ENCODE assay signal across 19 cellular contexts in genomic region chr9:2107906-2108451, GRCh38.
DNase-seq lines count a peak whose midpoint lies in the region; ATAC-seq and TF ChIP-seq lines count a peak whose summit lies in the region.
"Had no signal": no experiment of that assay in that cellular context is flagged by ENCODE, and none has a peak within 500 bp of the region (broad histone marks: within the 10 kb centered on the region; RNA-seq: fewer than 3 reads in every experiment).

No MANE protein-coding gene starts in this region.

- no peaks in the 10 kb centered on the region for H3K27me3 ChIP-seq in body of pancreas
- no peaks in the 10 kb centered on the region for H3K27me3 ChIP-seq in neuron (ENCODE audit: insufficient read depth, low read length)
- no peaks in the 10 kb centered on the region for H3K27me3 ChIP-seq in testis
- H3K27me3 ChIP-seq in GM23338 (ENCODE audit: insufficient read depth) = no peaks in the 10 kb centered on the region

- intact Hi-C loops in body of pancreas (cut with DNase I) = no loop called here
- intact Hi-C loops in testis (cut with DNase I; ENCODE audit: low total_unique reads) = no loop called here

- H3K27me3 Mint-ChIP-seq in activated T-cell treated with anti-CD3 and anti-CD28 coated beads, Interleukin-2, amount 50 U/mL, for 72 hours (ENCODE audit: low read depth) = no peaks in the 10 kb centered on the region
- H3K27me3 Mint-ChIP-seq in activated T-cell treated with anti-CD3 and anti-CD28 coated beads, Interleukin-2, amount 50 U/mL, for 4 hours (ENCODE audit: low read depth) = no peaks in the 10 kb centered on the region
- H3K27me3 Mint-ChIP-seq in GM23338 (ENCODE audit: insufficient read depth, low read depth, poor library complexity) = no peaks in the 10 kb centered on the region
- H3K27me3 Mint-ChIP-seq: CD4-positive, alpha-beta memory T cell had no signal

- TF ChIP-seq POLR2A in body of pancreas (IDR thresholded peaks at IDR 0.05) = no peak
- no peak for TF ChIP-seq POLR2A in testis (IDR thresholded peaks at IDR 0.05)

- no peaks in the 10 kb centered on the region for H3K9me2 ChIP-seq in GM23338 (ENCODE audit: insufficient read depth)

- H3K36me3 ChIP-seq in body of pancreas (replicated peaks in 1 of 2; ENCODE audit: insufficient read depth in 1 of 2, low read depth in 2 of 2) = peaks cover 0 to 16% of the 10 kb centered on the region in 2 donors
- H3K36me3 ChIP-seq in neuron (ENCODE audit: insufficient read depth, low read length) = no peaks in the 10 kb centered on the region
- H3K36me3 ChIP-seq in testis (ENCODE audit: low read depth, missing control alignments) = no peaks in the 10 kb centered on the region
- H3K36me3 ChIP-seq in GM23338 (ENCODE audit: insufficient read depth) = no peaks in the 10 kb centered on the region

- H3K4me2 ChIP-seq in GM23338 = no peak overlapping the region

- H3K9me3 Mint-ChIP-seq in activated T-cell treated with anti-CD3 and anti-CD28 coated beads, Interleukin-2, amount 50 U/mL, for 72 hours = no peaks in the 10 kb centered on the region
- no peaks in the 10 kb centered on the region for H3K9me3 Mint-ChIP-seq in activated T-cell treated with anti-CD3 and anti-CD28 coated beads, Interleukin-2, amount 50 U/mL, for 4 hours
- H3K9me3 Mint-ChIP-seq in GM23338 = no peaks in the 10 kb centered on the region
- H3K9me3 Mint-ChIP-seq: CD4-positive, alpha-beta memory T cell had no signal

- H3K36me3 Mint-ChIP-seq in activated T-cell treated with anti-CD3 and anti-CD28 coated beads, Interleukin-2, amount 50 U/mL, for 72 hours (ENCODE audit: insufficient read depth in 2 of 2) = peaks cover 6 to 30% of the 10 kb centered on the region in 2 donors
- peaks cover 57% of the 10 kb centered on the region for H3K36me3 Mint-ChIP-seq in activated T-cell treated with anti-CD3 and anti-CD28 coated beads, Interleukin-2, amount 50 U/mL, for 4 hours (ENCODE audit: insufficient read depth)
- no peaks in the 10 kb centered on the region for H3K36me3 Mint-ChIP-seq in GM23338 (ENCODE audit: low read depth)

- H3K4me3 Mint-ChIP-seq in activated T-cell treated with anti-CD3 and anti-CD28 coated beads, Interleukin-2, amount 50 U/mL, for 72 hours = no peak overlapping the region
- H3K4me3 Mint-ChIP-seq in activated T-cell treated with anti-CD3 and anti-CD28 coated beads, Interleukin-2, amount 50 U/mL, for 4 hours = no peak overlapping the region
- H3K4me3 Mint-ChIP-seq in GM23338 = no peak overlapping the region
- H3K4me3 Mint-ChIP-seq: CD4-positive, alpha-beta memory T cell had no signal

- TF ChIP-seq CTCF in body of pancreas (IDR thresholded peaks at IDR 0.05) (no peak), testis (IDR thresholded peaks at IDR 0.05) (no peak), GM23338 (conservative IDR thresholded peaks at IDR 0.05; ENCODE audit: low read depth in 2 of 2) (no peak)

- peak overlapping the region; percentile 17 for H3K27ac Mint-ChIP-seq in activated T-cell treated with anti-CD3 and anti-CD28 coated beads, Interleukin-2, amount 50 U/mL, for 72 hours
- no peak overlapping the region for H3K27ac Mint-ChIP-seq in GM23338

- H2AFZ ChIP-seq in neuron (ENCODE audit: low read depth, low read length) (peak overlapping the region; percentile 22), GM23338 (no peak overlapping the region)

- 53 to 58% methylated on average over 5 of the region's 5 CpGs for WGBS in body of pancreas, 2 donors
- 44 to 54% methylated on average over 5 of the region's 5 CpGs for WGBS in testis, 2 donors

- no peak for ATAC-seq in activated T-cell treated with anti-CD3 and anti-CD28 coated beads, Interleukin-2, amount 50 U/mL, for 72 hours (replicated peaks in 1 of 2)
- no peak for ATAC-seq in activated T-cell treated with anti-CD3 and anti-CD28 coated beads, Interleukin-2, amount 50 U/mL, for 4 hours
- ATAC-seq in body of pancreas (peak; percentile 59), GM23338 (no peak)

- peaks cover 15% of the 10 kb centered on the region for H3K4me1 Mint-ChIP-seq in activated T-cell treated with anti-CD3 and anti-CD28 coated beads, Interleukin-2, amount 50 U/mL, for 72 hours (ENCODE audit: low read depth)
- no peaks in the 10 kb centered on the region for H3K4me1 Mint-ChIP-seq in activated T-cell treated with anti-CD3 and anti-CD28 coated beads, Interleukin-2, amount 50 U/mL, for 4 hours (ENCODE audit: low read depth)
- peaks cover 13% of the 10 kb centered on the region; the same call in 2 of the 3 replicates for H3K4me1 Mint-ChIP-seq in GM23338

- no peak for DNase-seq in activated T-cell treated with anti-CD3 and anti-CD28 coated beads, Interleukin-2, amount 50 U/mL, for 72 hours
- no peak for DNase-seq in activated T-cell treated with anti-CD3 and anti-CD28 coated beads, Interleukin-2, amount 50 U/mL, for 4 hours
- DNase-seq in body of pancreas (peak in 1 of 4 donors; percentile 7), testis (peak; percentile 88), T-helper 2 cell (no peak), GM23338 (ENCODE audit: low spot score) (no peak), substantia nigra (lab: John Stamatoyannopoulos, UW) (no peak)
- DNase-seq: 8988T; Calu3; CD4-positive, alpha-beta memory T cell; DMS53; Karpas-422; MM.1S; NCI-H1105 treated with DMSO at 0.1 percent for 48 hours; NCI-H1694 treated with DMSO at 0.1 percent for 48 hours; NCI-H2107; NCI-H226; NCI-H526 treated with DMSO at 0.1 percent for 48 hours had no signal

- H3K9me3 ChIP-seq in body of pancreas (no peaks in the 10 kb centered on the region), neuron (ENCODE audit: low read length) (no peaks in the 10 kb centered on the region), testis (no peaks in the 10 kb centered on the region)

- H3K4me3 ChIP-seq in body of pancreas (no peak overlapping the region), neuron (ENCODE audit: low read length) (no peak overlapping the region), testis (no peak overlapping the region), GM23338 (no peak overlapping the region)

- H3K4me1 ChIP-seq in body of pancreas (peaks cover 6% of the 10 kb centered on the region), neuron (ENCODE audit: insufficient read depth, low read length) (peaks cover 19% of the 10 kb centered on the region), testis (peaks cover 25% of the 10 kb centered on the region), GM23338 (ENCODE audit: insufficient read depth) (peaks cover 7% of the 10 kb centered on the region; the same call in 1 of the 2 replicates)

- no peak overlapping the region for H3K27ac ChIP-seq in body of pancreas
- H3K27ac ChIP-seq in testis = peak overlapping the region; percentile 83 to 87
- no peak overlapping the region for H3K27ac ChIP-seq in GM23338 (ENCODE audit: low read depth)
- no peak overlapping the region for H3K27ac ChIP-seq in substantia nigra (ENCODE audit: low read depth, low read length, poor library complexity, severe bottlenecking)

- H4K20me1 ChIP-seq in GM23338 (replicated peaks; ENCODE audit: insufficient read depth) = no peaks in the 10 kb centered on the region

- H3F3A ChIP-seq in GM23338 (replicated peaks; ENCODE audit: low read depth) = no peaks in the 10 kb centered on the region

- no peaks in the 10 kb centered on the region for H3K79me2 ChIP-seq in GM23338 (replicated peaks; ENCODE audit: insufficient read depth)

TF ChIP-seq in GM23338, 12 proteins besides CTCF, POLR2A, EP300 and RAD21 (continues in another document):
- TF ChIP-seq ZNF114 (CRISPR knock-in tag; IDR thresholded peaks at IDR 0.05) (no peak), CREB1 (CRISPR knock-in tag; IDR thresholded peaks at IDR 0.05; ENCODE audit: low read depth) (no peak), NANOG (IDR thresholded peaks at IDR 0.05; ENCODE audit: borderline replicate concordance) (no peak), POLR2AphosphoS5 (IDR thresholded peaks at IDR 0.05; ENCODE audit: low read depth) (no peak), STAT1 (IDR thresholded peaks at IDR 0.05; ENCODE audit: unreplicated experiment) (no peak), EZH2 (IDR thresholded peaks at IDR 0.05; ENCODE audit: low read depth, unreplicated experiment) (no peak), ZNF331 (CRISPR knock-in tag; IDR thresholded peaks at IDR 0.05; ENCODE audit: low read depth) (no peak), JUNB (IDR thresholded peaks at IDR 0.05; ENCODE audit: unreplicated experiment) (no peak), EZH2phosphoT487 (IDR thresholded peaks at IDR 0.05; ENCODE audit: unreplicated experiment) (no peak)

Comparison
In these comparisons a context has a peak if more than half of its experiments do, and no peak if none do; other contexts are left out.
1. H3K27ac ChIP-seq: peak in testis (2 of 2); none in body of pancreas (0 of 4), GM23338 (single experiment) and substantia nigra (single experiment).